18 cellular contexts compared by ENCODE assay signal in the genomic region with DNA sequence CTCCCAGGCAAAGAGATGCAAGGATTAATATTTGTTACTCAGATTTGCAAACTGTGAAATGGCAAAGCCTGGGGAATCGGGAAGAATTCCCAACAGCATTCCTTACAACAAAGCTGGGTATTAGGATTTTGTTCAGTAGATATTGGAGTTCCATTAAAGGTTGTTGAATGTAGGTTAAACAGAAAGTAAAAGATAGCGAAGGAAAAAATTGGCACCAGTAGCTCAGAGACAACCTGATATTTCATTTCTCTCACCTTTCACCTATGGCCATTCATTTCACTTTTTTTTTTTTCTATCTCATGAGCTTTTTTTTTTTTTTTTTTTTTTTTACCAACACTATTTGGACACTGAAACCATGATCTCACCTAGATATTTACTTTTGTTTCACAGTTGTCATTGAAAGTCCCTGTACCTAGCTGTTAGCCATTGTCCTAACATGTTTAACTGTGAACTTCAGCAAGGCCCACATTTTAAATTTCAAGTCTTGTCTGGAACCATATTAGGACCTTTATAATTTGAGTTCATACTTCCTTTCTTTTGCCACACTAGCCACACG.
"Had no signal": no experiment of that assay in that cellular context is flagged by ENCODE, and none has a peak within 500 bp of the region (broad histone marks: within the 10 kb centered on the region; RNA-seq: fewer than 3 reads in every experiment).

No MANE protein-coding gene starts in this region.

- H3K4me3 Mint-ChIP-seq: dendritic cell treated with granulocyte-macrophage colony-stimulating factor and Interleukin-4, amounts not matched to agents 40 ng/mL and 50 ng/mL, for 4 days; endodermal cell; naive B cell; nephron; type B pancreatic cell had no signal

- DNase-seq: endodermal cell; erythroblast; foreskin keratinocyte; kidney; left cardiac atrium; left ventricle myocardium superior; mesendoderm; naive B cell; occipital lobe; pancreas; right cardiac atrium; stimulated activated CD4-positive, alpha-beta T cell treated with anti-CD3 and anti-CD28 coated beads, Interleukin-2, amount 100 ng/mL, for 48 hours; stimulated activated naive CD4-positive, alpha-beta T cell treated with Interleukin-2 at 50 U/mL for 16 hours; thyroid gland had no signal

- H3K9me3 Mint-ChIP-seq: dendritic cell treated with granulocyte-macrophage colony-stimulating factor and Interleukin-4, amounts not matched to agents 40 ng/mL and 50 ng/mL, for 4 days; endodermal cell; nephron; type B pancreatic cell had no signal

- ATAC-seq: foreskin keratinocyte, left cardiac atrium, left ventricle myocardium superior, pancreas, right cardiac atrium had no signal

- H3K27me3 Mint-ChIP-seq: naive B cell, progenitor cell of endocrine pancreas, type B pancreatic cell had no signal

- H3K36me3 Mint-ChIP-seq: naive B cell, type B pancreatic cell had no signal

- H3K4me1 Mint-ChIP-seq: naive B cell had no signal

- H3K27ac Mint-ChIP-seq: dendritic cell treated with granulocyte-macrophage colony-stimulating factor and Interleukin-4, amounts not matched to agents 40 ng/mL and 50 ng/mL, for 4 days; endodermal cell; naive B cell; nephron; progenitor cell of endocrine pancreas; type B pancreatic cell had no signal
